11 cellular contexts compared by ENCODE assay signal in genomic region chr14:89848165-89848564, GRCh38.
DNase-seq lines count a peak whose midpoint lies in the region; ATAC-seq, FAIRE-seq and TF ChIP-seq lines count a peak whose summit lies in the region.
"Had no signal": no experiment of that assay in that cellular context is flagged by ENCODE, and none has a peak within 500 bp of the region (broad histone marks: within the 10 kb centered on the region; RNA-seq: fewer than 3 reads in every experiment).

No MANE protein-coding gene starts in this region.

- intact Hi-C loops in kidney (cut with DNase I) = no loop called here

- DNase-seq in AG09319 (ENCODE audit: extremely low read depth, low read depth) (no peak), GM13977 (ENCODE audit: low spot score) (no peak), brain microvascular endothelial cell (peak; percentile 37), kidney (no peak), epidermal melanocyte (ENCODE audit: insufficient read length, low spot score) (no peak), NCI-H446 treated with DMSO at 0.1 percent for 48 hours (lab: John Stamatoyannopoulos, UW) (no peak)
- DNase-seq: activated CD4-positive, alpha-beta T cell treated with anti-CD3 and anti-CD28 coated beads, Interleukin-2, amount 10 ng/mL, durations not matched to agents 7 days and 5 days; NCI-H774 had no signal

- FAIRE-seq in kidney (lab: Jason Lieb, UNC) = no peak

- H3K27ac ChIP-seq in brain microvascular endothelial cell (no peak overlapping the region), kidney (ENCODE audit: low read depth in 2 of 2, low read length in 2 of 2) (no peak overlapping the region)
- H3K27ac ChIP-seq: vagina had no signal

- TF ChIP-seq CTCF in AG09319 (IDR thresholded peaks at IDR 0.05; ENCODE audit: low read depth, low read length) = peak; percentile 48
- TF ChIP-seq CTCF in GM13977 (IDR thresholded peaks at IDR 0.05; ENCODE audit: extremely low read depth, insufficient read depth, missing control alignments) = peak; percentile 14
- peak; percentile 67 for TF ChIP-seq CTCF in brain microvascular endothelial cell (IDR thresholded peaks at IDR 0.05; ENCODE audit: low read depth, low read length, missing control alignments)
- TF ChIP-seq CTCF in kidney (IDR thresholded peaks at IDR 0.05; ENCODE audit: borderline replicate concordance, extremely low read depth, insufficient read depth) = peak; percentile 5

- in situ Hi-C loops in GM13977 (cut with MboI; ENCODE audit: low pct_unique_long_range_greater_than_20kb, low sequenced_read_pairs, unreplicated experiment) = no loop called here
- in situ Hi-C loops in brain microvascular endothelial cell (cut with HindIII; ENCODE audit: low pct_ligation_motif_present, low sequenced_read_pairs) = no loop called here

- H3K9ac ChIP-seq in kidney (ENCODE audit: low read length in 2 of 2) = no peak overlapping the region

- no peaks in the 10 kb centered on the region for H3K4me1 ChIP-seq in kidney (ENCODE audit: control insufficient read depth in 1 of 2, insufficient read depth in 1 of 2, low read depth in 1 of 2, low read length in 2 of 2)
- H3K4me1 ChIP-seq: vagina had no signal

- no peaks in the 10 kb centered on the region for H3K27me3 ChIP-seq in brain microvascular endothelial cell (replicated peaks)
- H3K27me3 ChIP-seq: vagina had no signal

- H3K4me3 ChIP-seq in brain microvascular endothelial cell (ENCODE audit: low read depth, low read length) (no peak overlapping the region), kidney (ENCODE audit: low read length in 2 of 2) (no peak overlapping the region)
- H3K4me3 ChIP-seq: vagina had no signal

- no peaks in the 10 kb centered on the region for H3K36me3 ChIP-seq in brain microvascular endothelial cell (replicated peaks)
- no peaks in the 10 kb centered on the region for H3K36me3 ChIP-seq in kidney (ENCODE audit: control insufficient read depth in 1 of 2, insufficient read depth in 2 of 2, low read length in 2 of 2)
- H3K36me3 ChIP-seq: vagina had no signal

- ATAC-seq in GM21576 (IDR thresholded peaks at IDR 0.05; ENCODE audit: unreplicated experiment) (no peak), GM21381 (IDR thresholded peaks at IDR 0.05; ENCODE audit: unreplicated experiment) (no peak)

- H3K9me3 ChIP-seq in kidney (ENCODE audit: control insufficient read depth in 1 of 2, low read length in 2 of 2) = no peaks in the 10 kb centered on the region
- H3K9me3 ChIP-seq: vagina had no signal

Comparison
In these comparisons a context has a peak if more than half of its experiments do, and no peak if none do; other contexts are left out.
1. CTCF ChIP-seq: peak in every context shown above with its lines; median percentile 67 in brain microvascular endothelial cell; 48 in AG09319; 14 in GM13977; 5 in kidney.